Comparison of ENCODE assay signal across 8 cellular contexts in the genomic region with DNA sequence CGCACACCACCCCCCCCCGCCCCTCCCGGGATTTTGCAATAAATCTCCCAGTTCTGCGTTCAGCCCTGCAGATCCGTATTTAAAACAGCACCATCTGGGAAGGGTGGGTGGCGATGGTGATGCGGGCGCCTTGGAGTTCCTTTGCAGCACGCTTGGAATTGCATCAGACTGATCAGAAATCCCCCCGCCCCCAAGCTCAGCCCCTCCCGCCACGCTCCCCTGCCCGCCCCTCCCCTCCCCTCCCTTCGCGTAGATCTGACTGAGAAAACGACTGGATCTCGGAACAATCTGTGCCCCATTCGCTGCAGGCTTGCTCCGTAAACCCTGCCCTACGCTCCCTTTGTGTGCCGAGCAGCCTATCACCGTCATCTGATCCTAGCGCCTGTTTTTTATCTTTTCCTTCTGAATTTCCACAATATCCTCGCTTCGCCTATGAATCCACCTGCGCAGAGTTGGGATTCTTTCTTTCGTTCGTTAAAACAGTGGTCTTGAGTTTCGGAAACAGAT. TPM values are rescaled to one million over a fixed set of nuclear protein-coding genes. Genes with fewer than 3 reads are reported as not detected.
DNase-seq lines count a peak whose midpoint lies in the region; ATAC-seq and TF ChIP-seq lines count a peak whose summit lies in the region.

No MANE protein-coding gene starts in this region.

- H3K4me2 ChIP-seq in IMR-90 (ENCODE audit: low read depth, low read length), result peak overlapping the region; percentile 96

- intact Hi-C loops in IMR-90 (cut with micrococcal nuclease) (loop anchor here (1.0 to 10.0 kb wide), 7 partner anchors 17 to 1614 kb away; no protein-coding TSS in a partner anchor), sigmoid colon (cut with DNase I) (no loop called here)

- H2AK5ac ChIP-seq in IMR-90 (ENCODE audit: low read depth, low read length), result no peak overlapping the region

- no peak for TF ChIP-seq CTCF in IMR-90 (conservative IDR thresholded peaks at IDR 0.05; ENCODE audit: low read depth, low read length)
- no peak for TF ChIP-seq CTCF in cardiac muscle cell (IDR thresholded peaks at IDR 0.05; ENCODE audit: low read depth, low read length)
- no peak for TF ChIP-seq CTCF in sigmoid colon (IDR thresholded peaks at IDR 0.05)

- TF ChIP-seq EP300 in sigmoid colon (IDR thresholded peaks at IDR 0.05), result no peak

- no TSS peak for BruUV-seq in IMR-90 (replicated peaks; lab: Mats Ljungman, UMichigan)

- peak overlapping the region; percentile 92 for H3K18ac ChIP-seq in IMR-90 (ENCODE audit: low read depth, low read length)

- no peaks in the 10 kb centered on the region for H3K4me1 Mint-ChIP-seq in stimulated activated memory B cell treated with anti-CD40 and anti-IgM and Interleukin-4, amounts not matched to agents 10 μg/mL and 1 μg/mL and 100 μg/mL, for 72 hours

- H3K4ac ChIP-seq in IMR-90 (ENCODE audit: low read depth, low read length), result peak overlapping the region; percentile 61

- peak; percentile 89 for DNase-seq in ACHN
- DNase-seq in IMR-90, result peak; percentile 95
- DNase-seq in T1000 (lab: John Stamatoyannopoulos, UW), result peak; percentile 58
- peak; percentile 35 to 94 for DNase-seq in cardiac muscle cell (ENCODE audit: low read depth in 1 of 2, low spot score in 1 of 2)
- DNase-seq in sigmoid colon, result peak; percentile 69
- DNase-seq in effector memory CD4-positive, alpha-beta T cell, result no peak
- DNase-seq in activated naive CD4-positive, alpha-beta T cell treated with Interleukin-2 at 50 U/mL for 16 hours, result no peak

- POLR2A ChIA-PET in IMR-90 (lab: Charles Lee; ENCODE audit: unreplicated experiment), result interaction anchor here (0.5 to 1.0 kb wide), 5 partner anchors 20 to 972 kb away, joined by 3 to 7 read pairs (median 3); no protein-coding TSS in a partner anchor

- peak overlapping the region; percentile 97 for H3K56ac ChIP-seq in IMR-90 (ENCODE audit: extremely low read depth, insufficient read depth, low read length)

- no peaks in the 10 kb centered on the region for H4K20me1 ChIP-seq in IMR-90 (ENCODE audit: insufficient read depth, low read length)

- H2BK120ac ChIP-seq in IMR-90 (ENCODE audit: low read depth, low read length), result peak overlapping the region; percentile 82

- H2BK5ac ChIP-seq in IMR-90 (ENCODE audit: low read depth, low read length, poor library complexity, severe bottlenecking), result peak overlapping the region; percentile 93

- no peak overlapping the region for H2BK15ac ChIP-seq in IMR-90 (ENCODE audit: low read depth, low read length)

- H3K9ac ChIP-seq in IMR-90 (ENCODE audit: low read depth, low read length), result peak overlapping the region; percentile 96

- no peak overlapping the region for H3K27ac Mint-ChIP-seq in stimulated activated memory B cell treated with anti-CD40 and anti-IgM and Interleukin-4, amounts not matched to agents 10 μg/mL and 1 μg/mL and 100 μg/mL, for 72 hours

- no peaks in the 10 kb centered on the region for H3K9me3 Mint-ChIP-seq in stimulated activated memory B cell treated with anti-CD40 and anti-IgM and Interleukin-4, amounts not matched to agents 10 μg/mL and 1 μg/mL and 100 μg/mL, for 72 hours

- H3K79me1 ChIP-seq in IMR-90 (ENCODE audit: low read depth in 1 of 2, low read length in 2 of 2), result peaks cover 12 to 16% of the 10 kb centered on the region in 2 experiments

- peak overlapping the region; percentile 39; the same call in 1 of the 2 replicates for H3K23ac ChIP-seq in IMR-90 (ENCODE audit: low read depth, low read length)

- H3K27me3 ChIP-seq in IMR-90 (ENCODE audit: control insufficient read depth, insufficient read depth, low read length) (no peaks in the 10 kb centered on the region), cardiac muscle cell (peaks cover 96% of the 10 kb centered on the region), sigmoid colon (peaks cover 35 to 83% (median 59%) of the 10 kb centered on the region in 3 donors)
- peaks cover 23% of the 10 kb centered on the region for H3K27me3 ChIP-seq in effector memory CD4-positive, alpha-beta T cell (replicated peaks; ENCODE audit: control insufficient read depth, insufficient read depth, low read length, poor library complexity, severe bottlenecking)

- TF ChIP-seq POLR2A in IMR-90 (IDR thresholded peaks at IDR 0.05; ENCODE audit: low read depth, low read length) (peak; percentile 30; the same call in 1 of the 2 replicates), sigmoid colon (IDR thresholded peaks at IDR 0.05) (no peak)

- no peaks in the 10 kb centered on the region for H3K9me3 ChIP-seq in IMR-90 (ENCODE audit: control insufficient read depth, insufficient read depth, low read length)
- H3K9me3 ChIP-seq in cardiac muscle cell (ENCODE audit: low read depth), result no peaks in the 10 kb centered on the region
- no peaks in the 10 kb centered on the region for H3K9me3 ChIP-seq in sigmoid colon
- no peaks in the 10 kb centered on the region for H3K9me3 ChIP-seq in effector memory CD4-positive, alpha-beta T cell (ENCODE audit: control insufficient read depth, low read length)

- H3K14ac ChIP-seq in IMR-90 (replicated peaks; ENCODE audit: low read depth, low read length), result peak overlapping the region; percentile 90

- H4K5ac ChIP-seq in IMR-90 (ENCODE audit: low read depth, low read length), result peak overlapping the region; percentile 88

- no peak for TF ChIP-seq RAD21 in IMR-90 (IDR thresholded peaks at IDR 0.05; ENCODE audit: low read length)

- peak overlapping the region; percentile 9; the same call in 1 of the 2 replicates for H2BK20ac ChIP-seq in IMR-90 (ENCODE audit: low read depth, low read length)

- dilution Hi-C loops in IMR-90 (cut with HindIII; ENCODE audit: low sequenced_read_pairs, unreplicated experiment), result no loop called here

- peak overlapping the region; percentile 98 for H3K27ac ChIP-seq in IMR-90 (ENCODE audit: insufficient read depth, low read length)
- no peak overlapping the region for H3K27ac ChIP-seq in cardiac muscle cell
- H3K27ac ChIP-seq in sigmoid colon, result peak overlapping the region in 1 of 4 donors; percentile 9
- no peak overlapping the region for H3K27ac ChIP-seq in effector memory CD4-positive, alpha-beta T cell (ENCODE audit: insufficient read depth, low read length, poor library complexity, severe bottlenecking)

- ATAC-seq in IMR-90 (ENCODE audit: low read depth), result peak; percentile 75
- no peak for ATAC-seq in stimulated activated memory B cell treated with anti-CD40 and anti-IgM and Interleukin-4, amounts not matched to agents 10 μg/mL and 1 μg/mL and 100 μg/mL, for 72 hours

- peak overlapping the region; percentile 76 for H2AK9ac ChIP-seq in IMR-90 (replicated peaks; ENCODE audit: low read depth, low read length, poor library complexity)

- peak overlapping the region; percentile 86 for H4K91ac ChIP-seq in IMR-90 (ENCODE audit: insufficient read depth, low read depth, low read length)

- no peaks in the 10 kb centered on the region for H3K36me3 Mint-ChIP-seq in stimulated activated memory B cell treated with anti-CD40 and anti-IgM and Interleukin-4, amounts not matched to agents 10 μg/mL and 1 μg/mL and 100 μg/mL, for 72 hours

- no peak overlapping the region for H3K4me3 Mint-ChIP-seq in stimulated activated memory B cell treated with anti-CD40 and anti-IgM and Interleukin-4, amounts not matched to agents 10 μg/mL and 1 μg/mL and 100 μg/mL, for 72 hours

- 3% methylated on average over 6 of the region's 29 CpGs; no CpG with 5 or more reads in 1 of the 2 experiments for WGBS in IMR-90 (ENCODE audit: extremely low coverage in 2 of 2, insufficient read length in 1 of 2), 2 experiments
- WGBS in sigmoid colon, 2 donors, result 1 to 3% methylated on average over 29 of the region's 29 CpGs

- CTCF ChIA-PET in IMR-90 (lab: Yijun Ruan, JAX), result interaction anchor here (0.6 to 1.8 kb wide), 2 partner anchors 619 to 811 kb away, joined by 3 to 5 read pairs; no protein-coding TSS in a partner anchor

- in situ Hi-C loops in ACHN (cut with HindIII; ENCODE audit: low pct_ligation_motif_present, low pct_unique_long_range_greater_than_20kb, low sequenced_read_pairs) (no loop called here), IMR-90 (cut with MboI; ENCODE audit: low sequenced_read_pairs) (loop anchor here (10.0 to 25.0 kb wide), 4 partner anchors 216 to 1444 kb away; no protein-coding TSS in a partner anchor)

- H4K8ac ChIP-seq in IMR-90 (ENCODE audit: low read depth in 2 of 2, low read length in 2 of 2), result peak overlapping the region; percentile 75 to 92

- H3K4me1 ChIP-seq in IMR-90 (ENCODE audit: control insufficient read depth, insufficient read depth, low read length) (peaks cover 6% of the 10 kb centered on the region), cardiac muscle cell (ENCODE audit: low read depth) (peaks cover 4% of the 10 kb centered on the region), sigmoid colon (peaks cover 0 to 39% (median 34%) of the 10 kb centered on the region in 4 donors)
- H3K4me1 ChIP-seq in effector memory CD4-positive, alpha-beta T cell (ENCODE audit: control insufficient read depth, insufficient read depth, low read length, poor library complexity, severe bottlenecking), result no peaks in the 10 kb centered on the region

- H3K4me3 ChIP-seq in IMR-90 (ENCODE audit: insufficient read depth, low read depth, low read length) (peak overlapping the region; percentile 70), cardiac muscle cell (peak overlapping the region; percentile 37), sigmoid colon (peak overlapping the region; percentile 18 to 49 (median 36))
- no peak overlapping the region for H3K4me3 ChIP-seq in effector memory CD4-positive, alpha-beta T cell (ENCODE audit: insufficient read depth, low read depth, low read length, poor library complexity, severe bottlenecking)

- H3K36me3 ChIP-seq in IMR-90 (ENCODE audit: control insufficient read depth, insufficient read depth, low read length) (no peaks in the 10 kb centered on the region), cardiac muscle cell (no peaks in the 10 kb centered on the region), sigmoid colon (no peaks in the 10 kb centered on the region)
- H3K36me3 ChIP-seq in effector memory CD4-positive, alpha-beta T cell (ENCODE audit: control insufficient read depth, insufficient read depth, low read length), result no peaks in the 10 kb centered on the region

- H2AFZ ChIP-seq in IMR-90 (replicated peaks; ENCODE audit: low read length, poor library complexity), result peak overlapping the region; percentile 85

- H3K9me1 ChIP-seq in IMR-90 (ENCODE audit: insufficient read depth, low read length), result peaks cover 2% of the 10 kb centered on the region

- peaks cover 70% of the 10 kb centered on the region for H3K27me3 Mint-ChIP-seq in stimulated activated memory B cell treated with anti-CD40 and anti-IgM and Interleukin-4, amounts not matched to agents 10 μg/mL and 1 μg/mL and 100 μg/mL, for 72 hours

TF ChIP-seq in IMR-90, 13 proteins besides CTCF, POLR2A, EP300 and RAD21 (continues in another document):
- TF ChIP-seq MXI1 (IDR thresholded peaks at IDR 0.05; ENCODE audit: borderline replicate concordance, low read depth, low read length) (no peak), FOS (IDR thresholded peaks at IDR 0.05; ENCODE audit: low read depth, low read length) (no peak)

RNA-seq across cellular contexts. Expression of gene BDNF, which starts 18.1 kb away (rescaled TPM):
- total RNA-seq in IMR-90 (2012; rRNA removed), result 152 and 174 TPM in 2 replicates
- polyA plus RNA-seq in IMR-90 (2012; rRNA removed), result 91.9 and 94.8 TPM in 2 replicates
- 50.7 and 60.1 TPM in 2 replicates for polyA plus RNA-seq in IMR-90 (2012; cell fraction: cytosol; rRNA removed)
- 65.9 and 184 TPM in 2 replicates for polyA plus RNA-seq in IMR-90 (2012; cell fraction: nucleus; rRNA removed; ENCODE audit: low replicate concordance)
- total RNA-seq in cardiac muscle cell, result 0.36 and 0.70 TPM in 2 replicates
- polyA plus RNA-seq in cardiac muscle cell, result 0.37 and 0.44 TPM in 2 replicates
- total RNA-seq in sigmoid colon, result 1 to 10 TPM in 2 of 4 donors, under 1 TPM in 2; 0.36 to 1.1 (median 0.79) TPM
- under 1 TPM in 1 of 3 donors, not detected in 2; 0.10 TPM for polyA plus RNA-seq in sigmoid colon

Comparison
In these comparisons a context has a peak if more than half of its experiments do, and no peak if none do; other contexts are left out.
1. DNase-seq: peak in ACHN (single experiment), IMR-90 (single experiment), T1000 (single experiment), cardiac muscle cell (2 of 2) and sigmoid colon (single experiment); none in effector memory CD4-positive, alpha-beta T cell (0 of 3) and activated naive CD4-positive, alpha-beta T cell treated with Interleukin-2 at 50 U/mL for 16 hours (single experiment).
2. RNA of gene BDNF, which starts 18.1 kb away (total RNA-seq): 152 to 174 TPM in IMR-90; 0.36 to 1.1 TPM in sigmoid colon and 0.36 to 0.70 TPM in cardiac muscle cell; every median in the first group is over 10 times any median in the second.